ENCODE assay signal across 30 cellular contexts in genomic region chr3:116663161-116663885, GRCh38. TPM values are rescaled to one million over a fixed set of nuclear protein-coding genes. Genes with fewer than 3 reads are reported as not detected.
A peak's percentile ranks its signal among the peaks of the same experiment; 100 is the strongest.
DNase-seq lines count a peak whose midpoint lies in the region; FAIRE-seq and TF ChIP-seq lines count a peak whose summit lies in the region.
"Had no signal": no experiment of that assay in that cellular context is flagged by ENCODE, and none has a peak within 500 bp of the region (broad histone marks: within the 10 kb centered on the region; RNA-seq: fewer than 3 reads in every experiment).

No MANE protein-coding gene starts in this region.

- H3K4me3 Mint-ChIP-seq in H9: no peak overlapping the region; a peak in 1 of 5 replicates
- H3K4me3 Mint-ChIP-seq: activated naive CD4-positive, alpha-beta T cell treated with anti-CD3 and anti-CD28 coated beads, Interleukin-2, amount 50 U/mL, for 24 hours; activated T-helper 17 cell treated with anti-CD3 and anti-CD28 coated beads, Interleukin-2, amount 50 U/mL, for 72 hours; HFFc6 had no signal

- H3K23ac ChIP-seq in H9 (ENCODE audit: insufficient read length, low read depth, low read length): no peak overlapping the region

- TF ChIP-seq CTCF in H9 (conservative IDR thresholded peaks at IDR 0.05) (no peak), WERI-Rb-1 (IDR thresholded peaks at IDR 0.05; ENCODE audit: low read depth, low read length) (no peak)

- H3K4me3 ChIP-seq in WERI-Rb-1 (ENCODE audit: low read depth, low read length): no peak overlapping the region
- H3K4me3 ChIP-seq: breast epithelium, gastroesophageal sphincter, K562, PC-9, prostate gland, transverse colon had no signal

- no peak overlapping the region for H2BK120ac ChIP-seq in H9 (ENCODE audit: low read depth, low read length, poor library complexity, severe bottlenecking)

- H4K91ac ChIP-seq in H9 (ENCODE audit: insufficient read length, low read depth, low read length): no peak overlapping the region

- no peak overlapping the region for H2BK12ac ChIP-seq in H9 (ENCODE audit: insufficient read length, low read depth, low read length)

- no peak overlapping the region for H3K4me2 ChIP-seq in H9 (ENCODE audit: insufficient read depth, insufficient read length, low read length)
- H3K4me2 ChIP-seq: PC-9 had no signal

- H3K27ac ChIP-seq in H9 (ENCODE audit: insufficient read length, low read depth, low read length) (no peak overlapping the region), WERI-Rb-1 (peak overlapping the region; percentile 49)
- H3K27ac ChIP-seq: breast epithelium, gastroesophageal sphincter, PC-9, prostate gland, transverse colon had no signal

- H3K9me3 ChIP-seq in H9 (ENCODE audit: control insufficient read depth, low read depth, low read length) (no peaks in the 10 kb centered on the region), WERI-Rb-1 (ENCODE audit: severe bottlenecking) (no peaks in the 10 kb centered on the region)
- H3K9me3 ChIP-seq: breast epithelium, gastroesophageal sphincter, prostate gland, transverse colon had no signal

- no peaks in the 10 kb centered on the region for H3K36me3 ChIP-seq in WERI-Rb-1
- H3K36me3 ChIP-seq: gastroesophageal sphincter, prostate gland, transverse colon had no signal

- H2AFZ ChIP-seq in H9 (ENCODE audit: low read length): no peak overlapping the region
- H2AFZ ChIP-seq: PC-9 had no signal

- DNase-seq in H9: peak; percentile 29
- DNase-seq in WERI-Rb-1: peak; percentile 58
- peak; percentile 23 for DNase-seq in iPS-NIHi11 (ENCODE audit: low spot score)
- DNase-seq in retina: peak; percentile 17
- DNase-seq in GF-D8 (lab: John Stamatoyannopoulos, UW): no peak
- DNase-seq in stimulated activated CD4-positive, alpha-beta T cell treated with anti-CD3 and anti-CD28 coated beads, Interleukin-2, amount 100 ng/mL, for 24 hours: no peak
- DNase-seq in GM19239 (ENCODE audit: insufficient read length, low spot score): no peak
- DNase-seq: anterior cingulate cortex; DMS53; HFFc6; hippocampal formation; NCI-H1092; NCI-H187 treated with DMSO at 0.1 percent for 48 hours; PC-9; stimulated activated CD4-positive, alpha-beta T cell treated with anti-CD3 and anti-CD28 coated beads, Interleukin-4, amount 100 ng/mL, for 4 hours; T-helper 2 cell; transverse colon had no signal

- no peaks in the 10 kb centered on the region for H4K20me1 ChIP-seq in H9 (ENCODE audit: control insufficient read depth, insufficient read depth, insufficient read length)

- no peaks in the 10 kb centered on the region for H3K36me3 Mint-ChIP-seq in H9 (ENCODE audit: insufficient read depth in 1 of 3, low read depth in 3 of 3)
- H3K36me3 Mint-ChIP-seq: activated naive CD4-positive, alpha-beta T cell treated with anti-CD3 and anti-CD28 coated beads, Interleukin-2, amount 50 U/mL, for 24 hours had no signal

- no peak overlapping the region for H2BK20ac ChIP-seq in H9 (ENCODE audit: low read depth, low read length, poor library complexity, severe bottlenecking)

- WGBS in H9 (ENCODE audit: extremely low coverage, insufficient read length, low lambda C conversion rate): no CpG with 5 or more reads among the region's 7 CpGs

- no peak for FAIRE-seq in GM19239 (lab: Jason Lieb, UNC)
- FAIRE-seq: endothelial cell of umbilical vein, HTR-8/SVneo, K562 had no signal

- no peaks in the 10 kb centered on the region for H3K9me3 Mint-ChIP-seq in H9

- H3K18ac ChIP-seq in H9 (ENCODE audit: insufficient read length, low read depth, low read length): no peak overlapping the region

- H3K27ac Mint-ChIP-seq in H9: peak overlapping the region; percentile 36 to 82 (median 61); a peak in 5 of 7 replicates
- H3K27ac Mint-ChIP-seq: activated naive CD4-positive, alpha-beta T cell treated with anti-CD3 and anti-CD28 coated beads, Interleukin-2, amount 50 U/mL, for 24 hours; activated T-helper 17 cell treated with anti-CD3 and anti-CD28 coated beads, Interleukin-2, amount 50 U/mL, for 72 hours; HFFc6 had no signal

- H3K23me2 ChIP-seq in H9 (ENCODE audit: insufficient read length, low read depth, low read length, poor library complexity, severe bottlenecking): no peaks in the 10 kb centered on the region

- H3T11ph ChIP-seq in H9 (ENCODE audit: low read length): no peak overlapping the region

- no peak overlapping the region for H2BK15ac ChIP-seq in H9 (ENCODE audit: low read depth, low read length)

- H4K8ac ChIP-seq in H9 (replicated peaks; ENCODE audit: insufficient read length, low read depth, low read length): no peak overlapping the region

- H3K56ac ChIP-seq in H9 (ENCODE audit: insufficient read length, low read depth, low read length): no peak overlapping the region

- H3K27me3 ChIP-seq in H9 (ENCODE audit: insufficient read depth, low read length) (no peaks in the 10 kb centered on the region), WERI-Rb-1 (ENCODE audit: insufficient read depth, low read depth, severe bottlenecking) (no peaks in the 10 kb centered on the region)
- H3K27me3 ChIP-seq: breast epithelium, gastroesophageal sphincter, transverse colon had no signal

- no peaks in the 10 kb centered on the region for H3K4me1 ChIP-seq in H9 (ENCODE audit: insufficient read depth, low read length)
- H3K4me1 ChIP-seq: breast epithelium, gastroesophageal sphincter, prostate gland, transverse colon had no signal

- H3K9ac ChIP-seq in H9 (ENCODE audit: extremely low read depth, insufficient read length, low read length): no peak overlapping the region

- no peak overlapping the region for H2BK5ac ChIP-seq in H9 (ENCODE audit: insufficient read length, low read length)

- H4K5ac ChIP-seq in H9 (ENCODE audit: insufficient read length, low read depth, low read length): no peak overlapping the region

- H3K27me3 Mint-ChIP-seq in H9 (ENCODE audit: low read depth): no peaks in the 10 kb centered on the region
- H3K27me3 Mint-ChIP-seq: activated naive CD4-positive, alpha-beta T cell treated with anti-CD3 and anti-CD28 coated beads, Interleukin-2, amount 50 U/mL, for 24 hours; activated T-helper 17 cell treated with anti-CD3 and anti-CD28 coated beads, Interleukin-2, amount 50 U/mL, for 72 hours had no signal

- no peak overlapping the region for H3K4ac ChIP-seq in H9 (ENCODE audit: low read depth, low read length)

- H3K79me1 ChIP-seq in H9 (ENCODE audit: insufficient read depth, low read depth, low read length, poor library complexity, severe bottlenecking): no peaks in the 10 kb centered on the region

- H3K14ac ChIP-seq in H9 (ENCODE audit: insufficient read depth, low read length): no peak overlapping the region

- peaks cover 8 to 10% of the 10 kb centered on the region in 2 experiments for H3K4me1 Mint-ChIP-seq in H9
- H3K4me1 Mint-ChIP-seq: activated naive CD4-positive, alpha-beta T cell treated with anti-CD3 and anti-CD28 coated beads, Interleukin-2, amount 50 U/mL, for 24 hours; activated T-helper 17 cell treated with anti-CD3 and anti-CD28 coated beads, Interleukin-2, amount 50 U/mL, for 72 hours had no signal

- no peaks in the 10 kb centered on the region for H3K79me2 ChIP-seq in H9 (ENCODE audit: insufficient read depth, low read length)

- no peak overlapping the region for H2AK5ac ChIP-seq in H9 (ENCODE audit: insufficient read length, low read length)

RNA-seq across cellular contexts. Expression of gene TUSC7, which starts 46.3 kb away (rescaled TPM):
- not detected in 2 replicates for total RNA-seq in H9 (2021)
- total RNA-seq: activated T-helper 17 cell treated with anti-CD3 and anti-CD28 coated beads, Interleukin-2, amount 50 U/mL, for 72 hours; breast epithelium; endothelial cell of umbilical vein; G401; gastroesophageal sphincter; HFFc6; K562; left lobe of liver; mesenteric fat pad; myocyte; PC-9; prostate gland; Right ventricle myocardium inferior; transverse colon had no signal

Comparison
In these comparisons a context has a peak if more than half of its experiments do, and no peak if none do; other contexts are left out.
1. DNase-seq: peak in H9 (single experiment), WERI-Rb-1 (single experiment), iPS-NIHi11 (single experiment) and retina (single experiment); none in GF-D8 (single experiment), stimulated activated CD4-positive, alpha-beta T cell treated with anti-CD3 and anti-CD28 coated beads, Interleukin-2, amount 100 ng/mL, for 24 hours (0 of 2) and GM19239 (single experiment).